Comparison of ENCODE assay signal across 1 cellular context in the genomic region with DNA sequence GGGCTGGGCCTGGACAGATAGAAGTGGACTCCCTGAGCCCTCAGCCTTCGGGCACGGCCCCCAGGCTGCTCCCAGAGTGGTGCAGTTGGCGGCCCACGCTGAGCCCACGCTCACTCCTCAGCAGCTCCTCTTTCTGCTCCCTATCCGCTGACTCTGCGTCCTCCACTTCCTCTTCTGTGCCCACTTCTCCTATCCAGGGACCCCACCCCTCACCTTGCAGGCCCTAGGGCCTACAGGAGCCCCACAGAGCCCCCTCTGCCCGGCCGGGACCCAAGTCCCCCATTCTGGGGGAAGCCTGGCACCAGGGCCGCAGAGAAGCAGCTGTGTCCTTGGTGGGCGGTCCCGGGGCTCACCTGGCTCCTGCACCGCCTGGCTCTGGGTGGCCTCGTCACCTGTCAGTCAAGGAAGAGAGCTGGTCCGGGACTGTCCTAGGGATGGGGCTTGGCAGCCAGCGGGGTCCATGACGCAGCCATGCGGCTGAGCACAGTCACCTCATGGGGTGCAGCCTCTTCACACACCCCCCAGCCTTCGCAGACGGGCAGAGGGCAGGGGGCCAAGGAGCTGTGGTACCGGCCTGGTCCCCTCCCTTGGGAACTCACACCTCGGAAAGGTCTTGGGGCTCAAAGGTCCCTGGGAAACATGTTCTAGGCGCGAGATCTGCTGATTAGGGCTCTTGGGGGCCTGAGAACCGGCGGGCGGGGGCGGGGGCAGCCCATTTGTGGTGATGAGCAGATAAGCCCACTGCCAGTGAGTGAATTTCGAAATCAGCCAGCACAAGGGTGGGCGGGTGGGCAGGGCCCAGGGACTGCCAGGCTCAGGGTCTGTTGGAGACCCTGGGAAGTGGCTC.
TF ChIP-seq lines count a peak whose summit lies in the region.

No MANE protein-coding gene starts in this region.

TF ChIP-seq in GM12878, 131 proteins besides CTCF, POLR2A, EP300 and RAD21 (continues in another document):
- TF ChIP-seq FOXM1 (IDR thresholded peaks at IDR 0.05; ENCODE audit: low read depth, low read length) (no peak), CHD2 (IDR thresholded peaks at IDR 0.05; ENCODE audit: borderline replicate concordance, low read depth, low read length) (no peak), EZH2 (IDR thresholded peaks at IDR 0.05; ENCODE audit: borderline replicate concordance, control insufficient read depth, low read depth, low read length) (no peak), SIN3A (IDR thresholded peaks at IDR 0.05; ENCODE audit: low read depth, low read length) (no peak), TBL1XR1 (IDR thresholded peaks at IDR 0.05; ENCODE audit: low read depth, low read length) (no peak), GATAD2B (conservative IDR thresholded peaks at IDR 0.05; ENCODE audit: low read depth) (no peak), ZNF384 (IDR thresholded peaks at IDR 0.05; ENCODE audit: borderline replicate concordance, low read depth, low read length) (no peak), USF2 (IDR thresholded peaks at IDR 0.05; ENCODE audit: borderline replicate concordance, low read depth, low read length) (no peak), ZBTB11 (CRISPR knock-in tag; IDR thresholded peaks at IDR 0.05) (no peak), POU2F2 (IDR thresholded peaks at IDR 0.05; ENCODE audit: borderline replicate concordance, low read depth, low read length) (no peak), MEF2A (IDR thresholded peaks at IDR 0.05; ENCODE audit: insufficient read depth, low read depth, low read length) (no peak), BACH1 (IDR thresholded peaks at IDR 0.05; ENCODE audit: borderline replicate concordance) (no peak), SPI1 (IDR thresholded peaks at IDR 0.05; ENCODE audit: borderline replicate concordance, insufficient read depth, low read depth, low read length) (0 out of 2 replicates have a peak, but pooled peaks have one; percentile 19), POLR2AphosphoS5 (IDR thresholded peaks at IDR 0.05; ENCODE audit: low read length) (no peak), TCF12 (IDR thresholded peaks at IDR 0.05; ENCODE audit: low read depth, low read length) (no peak), MEF2B (IDR thresholded peaks at IDR 0.05; ENCODE audit: partially characterized antibody, poor library complexity, severe bottlenecking) (peak; percentile 79), NR2F1 (conservative IDR thresholded peaks at IDR 0.05) (0 out of 2 replicates have a peak, but pooled peaks have one; percentile 24), SMAD1 (IDR thresholded peaks at IDR 0.05; ENCODE audit: low read depth, partially characterized antibody) (no peak), CHD4 (IDR thresholded peaks at IDR 0.05) (no peak), PBX3 (IDR thresholded peaks at IDR 0.05; ENCODE audit: insufficient replicate concordance, low read depth, low read length) (peak; percentile 51), POLR2AphosphoS2 (IDR thresholded peaks at IDR 0.05; ENCODE audit: low read depth, low read length) (no peak), NFXL1 (IDR thresholded peaks at IDR 0.05; ENCODE audit: borderline replicate concordance) (no peak), ZNF24 (IDR thresholded peaks at IDR 0.05) (no peak), SREBF1 (IDR thresholded peaks at IDR 0.05; ENCODE audit: low read length) (no peak), BCL11A (IDR thresholded peaks at IDR 0.05; ENCODE audit: low read depth, low read length) (no peak), NFYA (IDR thresholded peaks at IDR 0.05; ENCODE audit: borderline replicate concordance, low read depth, low read length) (no peak), ZNF687 (IDR thresholded peaks at IDR 0.05) (no peak), CBX5 (IDR thresholded peaks at IDR 0.05; ENCODE audit: low read depth) (no peak), FOS (IDR thresholded peaks at IDR 0.05; ENCODE audit: borderline replicate concordance, extremely low read depth, insufficient read length) (no peak), NBN (IDR thresholded peaks at IDR 0.05) (no peak), PAX5 (IDR thresholded peaks at IDR 0.05; ENCODE audit: borderline replicate concordance, low read depth, low read length) (no peak), BCL3 (IDR thresholded peaks at IDR 0.05; ENCODE audit: borderline replicate concordance, insufficient read depth, low read depth, low read length, poor library complexity, severe bottlenecking) (peak; percentile 15), CHD1 (IDR thresholded peaks at IDR 0.05; ENCODE audit: low read depth, low read length) (no peak), YBX1 (IDR thresholded peaks at IDR 0.05) (no peak)
- TF ChIP-seq, protein P1, sequence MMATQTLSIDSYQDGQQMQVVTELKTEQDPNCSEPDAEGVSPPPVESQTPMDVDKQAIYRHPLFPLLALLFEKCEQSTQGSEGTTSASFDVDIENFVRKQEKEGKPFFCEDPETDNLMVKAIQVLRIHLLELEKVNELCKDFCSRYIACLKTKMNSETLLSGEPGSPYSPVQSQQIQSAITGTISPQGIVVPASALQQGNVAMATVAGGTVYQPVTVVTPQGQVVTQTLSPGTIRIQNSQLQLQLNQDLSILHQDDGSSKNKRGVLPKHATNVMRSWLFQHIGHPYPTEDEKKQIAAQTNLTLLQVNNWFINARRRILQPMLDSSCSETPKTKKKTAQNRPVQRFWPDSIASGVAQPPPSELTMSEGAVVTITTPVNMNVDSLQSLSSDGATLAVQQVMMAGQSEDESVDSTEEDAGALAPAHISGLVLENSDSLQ (IDR thresholded peaks at IDR 0.05), result peak; percentile 90
- TF ChIP-seq, protein P2, sequence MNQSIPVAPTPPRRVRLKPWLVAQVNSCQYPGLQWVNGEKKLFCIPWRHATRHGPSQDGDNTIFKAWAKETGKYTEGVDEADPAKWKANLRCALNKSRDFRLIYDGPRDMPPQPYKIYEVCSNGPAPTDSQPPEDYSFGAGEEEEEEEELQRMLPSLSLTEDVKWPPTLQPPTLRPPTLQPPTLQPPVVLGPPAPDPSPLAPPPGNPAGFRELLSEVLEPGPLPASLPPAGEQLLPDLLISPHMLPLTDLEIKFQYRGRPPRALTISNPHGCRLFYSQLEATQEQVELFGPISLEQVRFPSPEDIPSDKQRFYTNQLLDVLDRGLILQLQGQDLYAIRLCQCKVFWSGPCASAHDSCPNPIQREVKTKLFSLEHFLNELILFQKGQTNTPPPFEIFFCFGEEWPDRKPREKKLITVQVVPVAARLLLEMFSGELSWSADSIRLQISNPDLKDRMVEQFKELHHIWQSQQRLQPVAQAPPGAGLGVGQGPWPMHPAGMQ (IDR thresholded peaks at IDR 0.05; ENCODE audit: borderline replicate concordance), result no peak
- TF ChIP-seq, protein P3, sequence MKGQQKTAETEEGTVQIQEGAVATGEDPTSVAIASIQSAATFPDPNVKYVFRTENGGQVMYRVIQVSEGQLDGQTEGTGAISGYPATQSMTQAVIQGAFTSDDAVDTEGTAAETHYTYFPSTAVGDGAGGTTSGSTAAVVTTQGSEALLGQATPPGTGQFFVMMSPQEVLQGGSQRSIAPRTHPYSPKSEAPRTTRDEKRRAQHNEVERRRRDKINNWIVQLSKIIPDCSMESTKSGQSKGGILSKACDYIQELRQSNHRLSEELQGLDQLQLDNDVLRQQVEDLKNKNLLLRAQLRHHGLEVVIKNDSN (IDR thresholded peaks at IDR 0.05; ENCODE audit: borderline replicate concordance, extremely low read length, insufficient read depth, low read depth, low read length), result no peak
- TF ChIP-seq, protein P4, sequence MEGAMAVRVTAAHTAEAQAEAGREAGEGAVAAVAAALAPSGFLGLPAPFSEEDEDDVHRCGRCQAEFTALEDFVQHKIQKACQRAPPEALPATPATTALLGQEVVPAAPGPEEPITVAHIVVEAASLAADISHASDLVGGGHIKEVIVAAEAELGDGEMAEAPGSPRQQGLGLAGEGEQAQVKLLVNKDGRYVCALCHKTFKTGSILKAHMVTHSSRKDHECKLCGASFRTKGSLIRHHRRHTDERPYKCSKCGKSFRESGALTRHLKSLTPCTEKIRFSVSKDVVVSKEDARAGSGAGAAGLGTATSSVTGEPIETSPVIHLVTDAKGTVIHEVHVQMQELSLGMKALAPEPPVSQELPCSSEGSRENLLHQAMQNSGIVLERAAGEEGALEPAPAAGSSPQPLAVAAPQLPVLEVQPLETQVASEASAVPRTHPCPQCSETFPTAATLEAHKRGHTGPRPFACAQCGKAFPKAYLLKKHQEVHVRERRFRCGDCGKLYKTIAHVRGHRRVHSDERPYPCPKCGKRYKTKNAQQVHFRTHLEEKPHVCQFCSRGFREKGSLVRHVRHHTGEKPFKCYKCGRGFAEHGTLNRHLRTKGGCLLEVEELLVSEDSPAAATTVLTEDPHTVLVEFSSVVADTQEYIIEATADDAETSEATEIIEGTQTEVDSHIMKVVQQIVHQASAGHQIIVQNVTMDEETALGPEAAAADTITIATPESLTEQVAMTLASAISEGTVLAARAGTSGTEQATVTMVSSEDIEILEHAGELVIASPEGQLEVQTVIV (IDR thresholded peaks at IDR 0.05; ENCODE audit: borderline replicate concordance, partially characterized antibody), result no peak
